ENCODE assay signal across 10 cellular contexts in the genomic region with DNA sequence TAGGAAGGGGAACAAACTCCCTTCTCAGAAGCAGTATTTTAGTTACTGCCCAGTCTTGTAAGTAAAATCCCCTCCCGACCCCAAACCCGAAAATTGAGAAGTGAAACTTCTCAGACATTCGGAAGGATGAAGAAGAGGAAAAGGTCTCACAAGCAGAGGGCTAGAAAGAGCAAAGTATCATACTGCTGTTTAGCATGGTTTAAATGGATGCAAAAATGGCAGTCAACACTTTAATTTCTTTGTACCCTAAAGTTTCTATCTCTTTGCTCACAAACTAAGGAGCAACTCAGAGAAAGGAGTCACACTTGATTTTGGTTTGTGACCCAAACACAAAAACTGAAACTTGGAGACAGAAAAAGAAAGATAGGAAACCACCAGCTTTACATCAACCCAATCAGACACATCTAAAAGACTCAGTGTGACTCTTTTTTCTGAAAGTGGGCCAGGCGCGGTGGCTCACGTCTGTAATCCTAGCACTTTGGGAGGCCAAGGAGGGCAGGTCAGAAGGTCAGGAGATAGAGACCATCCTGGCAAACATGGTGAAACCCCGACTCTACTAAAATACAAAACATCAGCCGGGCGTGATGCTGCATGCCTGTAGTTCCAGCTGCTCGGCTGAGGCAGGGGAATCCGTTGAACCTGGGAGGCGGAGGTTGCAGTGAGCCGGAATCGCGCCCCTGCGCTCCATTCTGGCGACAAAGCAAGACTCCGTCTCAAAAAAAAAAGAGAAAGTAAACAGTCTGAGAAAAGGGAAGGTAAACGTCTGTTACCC.
A peak's percentile ranks its signal among the peaks of the same experiment; 100 is the strongest.
DNase-seq lines count a peak whose midpoint lies in the region; ATAC-seq and TF ChIP-seq lines count a peak whose summit lies in the region.
"Had no signal": no experiment of that assay in that cellular context is flagged by ENCODE, and none has a peak within 500 bp of the region (broad histone marks: within the 10 kb centered on the region; RNA-seq: fewer than 3 reads in every experiment).

No MANE protein-coding gene starts in this region.

- CTCF ChIA-PET in PC-9 (lab: Charles Lee) (no interaction called here), PC-3 (lab: Charles Lee) (no interaction called here)

- DNase-seq in germinal center (ENCODE audit: low spot score) = peak; percentile 41
- DNase-seq in PC-9 = no peak
- no peak for DNase-seq in left ventricle myocardium inferior
- no peak for DNase-seq in stimulated activated CD4-positive, alpha-beta T cell treated with anti-CD3 and anti-CD28 coated beads, Interleukin-4, amount 100 ng/mL, for 4 hours
- no peak for DNase-seq in PC-3
- DNase-seq: left cardiac atrium, NCI-H82 had no signal

- intact Hi-C loops in PC-9 (cut with micrococcal nuclease; ENCODE audit: unreplicated experiment) = no loop called here
- intact Hi-C loops in left ventricle myocardium inferior (cut with micrococcal nuclease) = no loop called here
- intact Hi-C loops in PC-3 (cut with micrococcal nuclease) = no loop called here

- no peaks in the 10 kb centered on the region for H3K79me2 ChIP-seq in PC-9 (ENCODE audit: low read depth)
- no peaks in the 10 kb centered on the region for H3K79me2 ChIP-seq in PC-3 (ENCODE audit: low read length)

- TF ChIP-seq CTCF in PC-9 (conservative IDR thresholded peaks at IDR 0.05) = no peak
- TF ChIP-seq CTCF in left ventricle myocardium inferior (IDR thresholded peaks at IDR 0.05; ENCODE audit: borderline replicate concordance) = no peak
- TF ChIP-seq CTCF in PC-3 (conservative IDR thresholded peaks at IDR 0.05; ENCODE audit: low read depth, low read length) = no peak

- H3K27me3 ChIP-seq in PC-9 (ENCODE audit: insufficient read depth, low read depth) = no peaks in the 10 kb centered on the region
- peaks cover 40% of the 10 kb centered on the region for H3K27me3 ChIP-seq in left ventricle myocardium inferior (ENCODE audit: low read depth)
- no peaks in the 10 kb centered on the region for H3K27me3 ChIP-seq in PC-3 (ENCODE audit: low read length)

- H2AFZ ChIP-seq in PC-9 (no peak overlapping the region), PC-3 (ENCODE audit: low read length) (no peak overlapping the region)

- no peak overlapping the region for H3K9ac ChIP-seq in PC-3 (ENCODE audit: low read length)

- H3K27ac ChIP-seq in PC-9 (no peak overlapping the region), left ventricle myocardium inferior (replicated peaks) (no peak overlapping the region), PC-3 (ENCODE audit: low read length) (no peak overlapping the region)

- POLR2A ChIA-PET in PC-9 (lab: Charles Lee; ENCODE audit: unreplicated experiment) (interaction anchor here (0.7 kb wide), 1 partner anchor 13 kb away, joined by 3 read pairs; no protein-coding TSS in a partner anchor), PC-3 (lab: Charles Lee; ENCODE audit: unreplicated experiment) (no interaction called here)

- H3K9me3 ChIP-seq in PC-9 (ENCODE audit: insufficient read depth, low read depth) (no peaks in the 10 kb centered on the region), left ventricle myocardium inferior (replicated peaks) (no peaks in the 10 kb centered on the region), PC-3 (ENCODE audit: low read length) (no peaks in the 10 kb centered on the region)

- no peak overlapping the region for H3K4me3 ChIP-seq in PC-9
- H3K4me3 ChIP-seq in left ventricle myocardium inferior = no peak overlapping the region
- no peak overlapping the region for H3K4me3 ChIP-seq in PC-3 (ENCODE audit: low read length)

- no peak overlapping the region for H3K4me2 ChIP-seq in PC-9
- H3K4me2 ChIP-seq in PC-3 (ENCODE audit: low read length) = no peak overlapping the region

- H3F3A ChIP-seq in PC-9 (ENCODE audit: insufficient read depth, low read depth) (no peaks in the 10 kb centered on the region), PC-3 (ENCODE audit: low read length, unreplicated experiment) (no peaks in the 10 kb centered on the region)

- no TSS peak for BruUV-seq in PC-9 (replicated peaks; lab: Mats Ljungman, UMichigan)
- no TSS peak for BruUV-seq in PC-3 (replicated peaks; lab: Mats Ljungman, UMichigan)

- H4K20me1 ChIP-seq in PC-9 (ENCODE audit: insufficient read depth) (no peaks in the 10 kb centered on the region), PC-3 (ENCODE audit: low read length) (no peaks in the 10 kb centered on the region)

- no peaks in the 10 kb centered on the region for H3K36me3 ChIP-seq in PC-9 (ENCODE audit: low read depth)
- no peaks in the 10 kb centered on the region for H3K36me3 ChIP-seq in left ventricle myocardium inferior
- no peaks in the 10 kb centered on the region for H3K36me3 ChIP-seq in PC-3 (ENCODE audit: low read depth, low read length)

- peaks cover 6% of the 10 kb centered on the region; the same call in 1 of the 2 replicates for H3K9me2 ChIP-seq in PC-9 (ENCODE audit: insufficient read depth)
- H3K9me2 ChIP-seq in PC-3 (replicated peaks; ENCODE audit: low read length) = no peaks in the 10 kb centered on the region

- ATAC-seq in GM18508 (IDR thresholded peaks at IDR 0.05; ENCODE audit: insufficient read depth, unreplicated experiment) (peak; percentile 74), GM21381 (IDR thresholded peaks at IDR 0.05; ENCODE audit: unreplicated experiment) (peak; percentile 78), HG03175 (IDR thresholded peaks at IDR 0.05; ENCODE audit: unreplicated experiment) (peak; percentile 69), PC-3 (no peak)
- ATAC-seq: left cardiac atrium had no signal

- peaks cover 9% of the 10 kb centered on the region; the same call in 1 of the 2 replicates for H3K4me1 ChIP-seq in PC-9 (replicated peaks; ENCODE audit: insufficient read depth)
- no peaks in the 10 kb centered on the region for H3K4me1 ChIP-seq in left ventricle myocardium inferior
- no peaks in the 10 kb centered on the region for H3K4me1 ChIP-seq in PC-3 (ENCODE audit: insufficient read depth, low read length)
